Comparison of ENCODE assay signal across 8 cellular contexts in genomic region chr1:148372051-148372726, GRCh38.
DNase-seq lines count a peak whose midpoint lies in the region; TF ChIP-seq lines count a peak whose summit lies in the region.
"Not testable (repeated sequence)": the region's sequence is repeated elsewhere in the genome, so short reads cannot be mapped to it uniquely, and the experiment has no call there.

No MANE protein-coding gene starts in this region.

- not testable (repeated sequence) for H4K8ac ChIP-seq in neuronal stem cell (ENCODE audit: low read depth, low read length)

- H3K79me1 ChIP-seq in neuronal stem cell (ENCODE audit: low read depth, low read length): not testable (repeated sequence)

- H3K27me3 Mint-ChIP-seq in activated CD4-positive, alpha-beta T cell treated with anti-CD3 and anti-CD28 coated beads, Interleukin-2, amount 10 ng/mL, durations not matched to agents 7 days and 5 days; activated naive CD8-positive, alpha-beta T cell treated with anti-CD3 and anti-CD28 coated beads for 36 hours; immature natural killer cell (ENCODE audit: low read depth in 3 of 3); type B pancreatic cell: not testable (repeated sequence)

- H2BK15ac ChIP-seq in neuronal stem cell (ENCODE audit: low read length): not testable (repeated sequence)

- DNase-seq in ELF-1 (ENCODE audit: low read depth, low spot score): peak; percentile 5
- DNase-seq in OCI-LY7 (ENCODE audit: low spot score); activated CD4-positive, alpha-beta T cell treated with anti-CD3 and anti-CD28 coated beads, Interleukin-2, amount 10 ng/mL, durations not matched to agents 7 days and 5 days; activated naive CD8-positive, alpha-beta T cell treated with anti-CD3 and anti-CD28 coated beads for 36 hours; colonic mucosa; immature natural killer cell; neuronal stem cell (ENCODE audit: low spot score); type B pancreatic cell (ENCODE audit: extremely low spot score, unreplicated experiment): not testable (repeated sequence)

- not testable (repeated sequence) for H3K36me3 ChIP-seq in OCI-LY7 (ENCODE audit: insufficient read depth, low read length); colonic mucosa; neuronal stem cell (replicated peaks in 1 of 2; ENCODE audit: control insufficient read depth in 2 of 2, insufficient read depth in 2 of 2, low read length in 2 of 2)

- CTCF ChIA-PET in OCI-LY7 (lab: Charles Lee; ENCODE audit: unreplicated experiment): not testable (repeated sequence)
- CTCF ChIA-PET in activated CD4-positive, alpha-beta T cell treated with anti-CD3 and anti-CD28 coated beads, Interleukin-2, amount 10 ng/mL, durations not matched to agents 7 days and 5 days (lab: Charles Lee): interaction anchor here (0.9 to 2.3 kb wide), 5 partner anchors 10 to 19 kb away, joined by 3 to 6 read pairs (median 4); no protein-coding TSS in a partner anchor

- H3K18ac ChIP-seq in neuronal stem cell (ENCODE audit: low read length): not testable (repeated sequence)

- H3K27me3 ChIP-seq in colonic mucosa; neuronal stem cell (ENCODE audit: control insufficient read depth in 3 of 3, insufficient read depth in 3 of 3, low read depth in 1 of 3, low read length in 3 of 3): not testable (repeated sequence)

- H3K9me2 ChIP-seq in OCI-LY7 (ENCODE audit: insufficient read depth, low read length): not testable (repeated sequence)

- not testable (repeated sequence) for BruUV-seq in OCI-LY7 (replicated peaks; lab: Mats Ljungman, UMichigan)

- not testable (repeated sequence) for H3K14ac ChIP-seq in neuronal stem cell (ENCODE audit: low read length)

- not testable (repeated sequence) for H2BK120ac ChIP-seq in neuronal stem cell (ENCODE audit: low read depth, low read length)

- H3K4me1 Mint-ChIP-seq in activated CD4-positive, alpha-beta T cell treated with anti-CD3 and anti-CD28 coated beads, Interleukin-2, amount 10 ng/mL, durations not matched to agents 7 days and 5 days: peaks cover 45% of the 10 kb centered on the region
- H3K4me1 Mint-ChIP-seq in activated naive CD8-positive, alpha-beta T cell treated with anti-CD3 and anti-CD28 coated beads for 36 hours: peaks cover 38% of the 10 kb centered on the region
- H3K4me1 Mint-ChIP-seq in immature natural killer cell: peaks cover 26 to 31% of the 10 kb centered on the region in 2 donors
- not testable (repeated sequence) for H3K4me1 Mint-ChIP-seq in type B pancreatic cell (ENCODE audit: unreplicated experiment)

- peak overlapping the region; percentile 98 for H3K27ac Mint-ChIP-seq in activated CD4-positive, alpha-beta T cell treated with anti-CD3 and anti-CD28 coated beads, Interleukin-2, amount 10 ng/mL, durations not matched to agents 7 days and 5 days
- peak overlapping the region; percentile 97 for H3K27ac Mint-ChIP-seq in activated naive CD8-positive, alpha-beta T cell treated with anti-CD3 and anti-CD28 coated beads for 36 hours
- peak overlapping the region; percentile 89 to 97 (median 94) for H3K27ac Mint-ChIP-seq in immature natural killer cell
- peak overlapping the region; percentile 80 for H3K27ac Mint-ChIP-seq in type B pancreatic cell

- H4K91ac ChIP-seq in neuronal stem cell (ENCODE audit: low read depth, low read length, poor library complexity): not testable (repeated sequence)

- H3K4me3 Mint-ChIP-seq in activated CD4-positive, alpha-beta T cell treated with anti-CD3 and anti-CD28 coated beads, Interleukin-2, amount 10 ng/mL, durations not matched to agents 7 days and 5 days: peak overlapping the region; percentile 67
- H3K4me3 Mint-ChIP-seq in activated naive CD8-positive, alpha-beta T cell treated with anti-CD3 and anti-CD28 coated beads for 36 hours: peak overlapping the region; percentile 75
- H3K4me3 Mint-ChIP-seq in immature natural killer cell: peak overlapping the region; percentile 63 to 88 (median 79)
- peak overlapping the region; percentile 1 for H3K4me3 Mint-ChIP-seq in type B pancreatic cell

- not testable (repeated sequence) for H3K79me2 ChIP-seq in OCI-LY7 (ENCODE audit: insufficient read depth, low read depth, low read length)

- H3K9me3 ChIP-seq in OCI-LY7 (ENCODE audit: low read length); colonic mucosa; neuronal stem cell (replicated peaks in 1 of 2; ENCODE audit: control insufficient read depth in 2 of 2, insufficient read depth in 1 of 2, low read depth in 1 of 2, low read length in 2 of 2): not testable (repeated sequence)

- POLR2A ChIA-PET in OCI-LY7 (lab: Charles Lee): interaction anchor here (1.1 to 1.9 kb wide), 2 partner anchors 17 to 35 kb away, joined by 3 to 4 read pairs; no protein-coding TSS in a partner anchor
- POLR2A ChIA-PET in activated CD4-positive, alpha-beta T cell treated with anti-CD3 and anti-CD28 coated beads, Interleukin-2, amount 10 ng/mL, durations not matched to agents 7 days and 5 days (lab: Charles Lee): interaction anchor here (0.5 to 1.8 kb wide), 3 partner anchors 16 to 151 kb away, joined by 5 to 13 read pairs (median 8); no protein-coding TSS in a partner anchor

- not testable (repeated sequence) for H2AK5ac ChIP-seq in neuronal stem cell (ENCODE audit: low read depth, low read length)

- peak overlapping the region in 1 of 2 donors; percentile 19 for H3K9ac ChIP-seq in colonic mucosa (ENCODE audit: low read depth in 2 of 2, low read length in 2 of 2)
- H3K9ac ChIP-seq in neuronal stem cell (ENCODE audit: low read depth, low read length, poor library complexity): not testable (repeated sequence)

- intact Hi-C loops in OCI-LY7 (cut with micrococcal nuclease; ENCODE audit: unreplicated experiment): loop anchor here (5.0 kb wide), 1 partner anchor 40 kb away; no protein-coding TSS in a partner anchor
- intact Hi-C loops in colonic mucosa (cut with DNase I): not testable (repeated sequence)

- not testable (repeated sequence) for H2BK5ac ChIP-seq in neuronal stem cell (ENCODE audit: low read length)

- H3K36me3 Mint-ChIP-seq in activated CD4-positive, alpha-beta T cell treated with anti-CD3 and anti-CD28 coated beads, Interleukin-2, amount 10 ng/mL, durations not matched to agents 7 days and 5 days (ENCODE audit: low read depth); activated naive CD8-positive, alpha-beta T cell treated with anti-CD3 and anti-CD28 coated beads for 36 hours; immature natural killer cell; type B pancreatic cell: not testable (repeated sequence)

- H2BK12ac ChIP-seq in neuronal stem cell (ENCODE audit: low read length): not testable (repeated sequence)

- not testable (repeated sequence) for H3K4me3 ChIP-seq in OCI-LY7 (ENCODE audit: low read depth, low read length, poor library complexity, severe bottlenecking); colonic mucosa; neuronal stem cell (ENCODE audit: low read length in 2 of 2)

- H3K23ac ChIP-seq in neuronal stem cell (ENCODE audit: low read depth, low read length, poor library complexity): not testable (repeated sequence)

- H3K9me3 Mint-ChIP-seq in activated CD4-positive, alpha-beta T cell treated with anti-CD3 and anti-CD28 coated beads, Interleukin-2, amount 10 ng/mL, durations not matched to agents 7 days and 5 days; activated naive CD8-positive, alpha-beta T cell treated with anti-CD3 and anti-CD28 coated beads for 36 hours; immature natural killer cell; type B pancreatic cell: not testable (repeated sequence)

- peaks cover 33% of the 10 kb centered on the region for H3K4me1 ChIP-seq in OCI-LY7 (ENCODE audit: insufficient read depth, low read length, poor library complexity, severe bottlenecking)
- not testable (repeated sequence) for H3K4me1 ChIP-seq in colonic mucosa; neuronal stem cell (ENCODE audit: control insufficient read depth in 2 of 2, insufficient read depth in 1 of 2, low read depth in 1 of 2, low read length in 2 of 2)

- H2AFZ ChIP-seq in OCI-LY7 (ENCODE audit: low read length) (peak overlapping the region; percentile 82), neuronal stem cell (ENCODE audit: low read length) (peak overlapping the region; percentile 0)

- H3K4me2 ChIP-seq in OCI-LY7 (ENCODE audit: low read length): peak overlapping the region; percentile 29; the same call in 1 of the 2 replicates
- H3K4me2 ChIP-seq in neuronal stem cell (ENCODE audit: insufficient read depth, low read length, poor library complexity, severe bottlenecking): not testable (repeated sequence)

- not testable (repeated sequence) for H3K4ac ChIP-seq in neuronal stem cell (ENCODE audit: low read length)

- H4K20me1 ChIP-seq in OCI-LY7 (ENCODE audit: insufficient read depth, low read length): not testable (repeated sequence)

- WGBS in neuronal stem cell (ENCODE audit: extremely low coverage in 2 of 2, insufficient read length in 2 of 2, insufficient replicate concordance in 1 of 2), 2 donors: no CpG with 5 or more reads among the region's 2 CpGs

- TF ChIP-seq CTCF in OCI-LY7 (conservative IDR thresholded peaks at IDR 0.05; ENCODE audit: low read length); colonic mucosa (IDR thresholded peaks at IDR 0.05); type B pancreatic cell (conservative IDR thresholded peaks at IDR 0.05): not testable (repeated sequence)

- H3K27ac ChIP-seq in OCI-LY7 (ENCODE audit: low read depth, low read length, poor library complexity, severe bottlenecking); neuronal stem cell (replicated peaks; ENCODE audit: low read length): not testable (repeated sequence)
- H3K27ac ChIP-seq in colonic mucosa: peak overlapping the region; percentile 47

Comparison
In these comparisons a context has a peak if more than half of its experiments do, and no peak if none do; other contexts are left out.
1. H3K4me3 Mint-ChIP-seq: peak in every context shown above with its lines; median percentile 79 in immature natural killer cell; 75 in activated naive CD8-positive, alpha-beta T cell treated with anti-CD3 and anti-CD28 coated beads for 36 hours; 67 in activated CD4-positive, alpha-beta T cell treated with anti-CD3 and anti-CD28 coated beads, Interleukin-2, amount 10 ng/mL, durations not matched to agents 7 days and 5 days; 1 in type B pancreatic cell.